9 cellular contexts compared by ENCODE assay signal in the genomic region with DNA sequence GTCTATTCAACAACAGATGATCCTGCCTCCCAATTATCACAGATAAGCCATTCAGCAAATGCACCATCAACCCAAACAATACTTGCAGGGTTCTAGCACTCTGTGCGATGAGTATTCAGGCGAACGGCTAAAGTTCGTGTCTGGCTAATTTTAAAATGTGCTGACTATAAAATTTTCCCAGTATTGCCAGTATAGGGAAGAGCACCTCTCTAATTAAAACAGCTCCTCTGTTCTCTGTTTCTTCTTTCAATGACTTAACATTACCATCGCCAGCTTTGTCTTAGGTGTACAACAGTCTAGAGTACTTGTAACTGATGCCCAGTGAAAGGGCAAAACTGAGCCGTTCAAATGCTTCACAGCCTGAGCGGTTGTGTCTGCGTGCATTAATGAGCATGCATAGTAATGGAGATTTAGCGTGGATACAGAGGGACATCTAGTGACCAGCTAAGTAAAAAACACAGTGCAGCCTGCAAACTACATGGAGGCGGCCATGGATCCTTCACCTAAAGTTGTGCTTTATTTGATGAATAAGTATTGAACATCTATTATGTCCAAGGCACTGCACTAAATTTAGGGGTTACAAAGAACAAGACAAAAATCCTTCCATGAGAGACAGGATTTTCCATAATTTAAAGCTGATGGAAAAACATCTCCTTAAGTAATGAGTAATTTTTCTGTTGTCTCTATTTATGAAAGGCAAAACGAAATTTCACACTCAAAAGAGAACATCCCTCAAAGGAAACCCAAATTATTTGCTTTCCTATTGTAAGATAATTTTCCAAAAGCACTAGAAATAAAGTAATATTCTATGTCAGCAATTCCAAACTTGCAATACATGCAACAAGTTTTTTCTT.
DNase-seq lines count a peak whose midpoint lies in the region; ATAC-seq and TF ChIP-seq lines count a peak whose summit lies in the region.
"Had no signal": no experiment of that assay in that cellular context is flagged by ENCODE, and none has a peak within 500 bp of the region (broad histone marks: within the 10 kb centered on the region; RNA-seq: fewer than 3 reads in every experiment).

No MANE protein-coding gene starts in this region.

- intact Hi-C loops in esophagus squamous epithelium (cut with DNase I), result no loop called here

- no peak overlapping the region for H3K27ac Mint-ChIP-seq in nephron progenitor cell

- no peak for ATAC-seq in GM18517 (IDR thresholded peaks at IDR 0.05; ENCODE audit: unreplicated experiment)

- no peaks in the 10 kb centered on the region for H3K9me3 Mint-ChIP-seq in nephron progenitor cell

- no peaks in the 10 kb centered on the region for H3K9me3 ChIP-seq in esophagus squamous epithelium
- H3K9me3 ChIP-seq: BLaER1 treated with 17β-estradiol and CSF1 and Interleukin-3, amounts not matched to agents 10 nM and 100 nM had no signal

- H3K36me3 Mint-ChIP-seq in nephron progenitor cell (ENCODE audit: low read depth), result no peaks in the 10 kb centered on the region

- no peaks in the 10 kb centered on the region for H3K4me1 ChIP-seq in esophagus squamous epithelium

- TF ChIP-seq CTCF in esophagus squamous epithelium (IDR thresholded peaks at IDR 0.05), result peak in 5 of 6 experiments; percentile 43 to 70 (median 56)
- peak; percentile 62 for TF ChIP-seq CTCF in nephron progenitor cell (IDR thresholded peaks at IDR 0.05)

- peak overlapping the region in 1 of 4 donors; percentile 10 for H3K4me3 ChIP-seq in esophagus squamous epithelium
- H3K4me3 ChIP-seq: BLaER1 treated with 17β-estradiol and CSF1 and Interleukin-3, amounts not matched to agents 10 nM and 100 nM had no signal

- H3K27ac ChIP-seq in esophagus squamous epithelium, result no peak overlapping the region
- H3K27ac ChIP-seq: BLaER1 treated with 17β-estradiol and CSF1 and Interleukin-3, amounts not matched to agents 10 nM and 100 nM had no signal

- H3K36me3 ChIP-seq in esophagus squamous epithelium, result no peaks in the 10 kb centered on the region
- H3K36me3 ChIP-seq: BLaER1 treated with 17β-estradiol and CSF1 and Interleukin-3, amounts not matched to agents 10 nM and 100 nM had no signal

- no peak overlapping the region for H3K4me3 Mint-ChIP-seq in nephron progenitor cell

- peaks cover 0 to 5% (median 0%) of the 10 kb centered on the region in 4 donors for H3K27me3 ChIP-seq in esophagus squamous epithelium
- H3K27me3 ChIP-seq: BLaER1 treated with 17β-estradiol and CSF1 and Interleukin-3, amounts not matched to agents 10 nM and 100 nM had no signal

- H3K4me1 Mint-ChIP-seq in nephron progenitor cell, result peaks cover 5% of the 10 kb centered on the region

- WGBS in esophagus squamous epithelium, 2 donors, result 26 to 34% methylated on average over 11 of the region's 11 CpGs

- no peak for TF ChIP-seq POLR2A in esophagus squamous epithelium (IDR thresholded peaks at IDR 0.05)

- DNase-seq in NCI-H1436 (lab: John Stamatoyannopoulos, UW) (peak; percentile 46), NCI-H1436 treated with DMSO at 0.1 percent for 48 hours (lab: John Stamatoyannopoulos, UW) (no peak), NCI-H1092 treated with DMSO at 0.1 percent for 48 hours (lab: John Stamatoyannopoulos, UW) (peak; percentile 91), SK-N-DZ (ENCODE audit: low spot score) (peak; percentile 22), esophagus squamous epithelium (lab: John Stamatoyannopoulos, UW) (no peak), nephron progenitor cell (peak; percentile 35), GM19240 (ENCODE audit: insufficient read length, low spot score) (no peak)

- H3K27me3 Mint-ChIP-seq in nephron progenitor cell (ENCODE audit: low read depth, poor library complexity), result peaks cover 3% of the 10 kb centered on the region

Comparison
In these comparisons a context has a peak if more than half of its experiments do, and no peak if none do; other contexts are left out.
1. DNase-seq: peak in NCI-H1436 (single experiment), NCI-H1092 treated with DMSO at 0.1 percent for 48 hours (single experiment), SK-N-DZ (single experiment) and nephron progenitor cell (single experiment); none in NCI-H1436 treated with DMSO at 0.1 percent for 48 hours (single experiment), esophagus squamous epithelium (single experiment) and GM19240 (single experiment).